ENCODE assay signal across 8 cellular contexts in the genomic region with DNA sequence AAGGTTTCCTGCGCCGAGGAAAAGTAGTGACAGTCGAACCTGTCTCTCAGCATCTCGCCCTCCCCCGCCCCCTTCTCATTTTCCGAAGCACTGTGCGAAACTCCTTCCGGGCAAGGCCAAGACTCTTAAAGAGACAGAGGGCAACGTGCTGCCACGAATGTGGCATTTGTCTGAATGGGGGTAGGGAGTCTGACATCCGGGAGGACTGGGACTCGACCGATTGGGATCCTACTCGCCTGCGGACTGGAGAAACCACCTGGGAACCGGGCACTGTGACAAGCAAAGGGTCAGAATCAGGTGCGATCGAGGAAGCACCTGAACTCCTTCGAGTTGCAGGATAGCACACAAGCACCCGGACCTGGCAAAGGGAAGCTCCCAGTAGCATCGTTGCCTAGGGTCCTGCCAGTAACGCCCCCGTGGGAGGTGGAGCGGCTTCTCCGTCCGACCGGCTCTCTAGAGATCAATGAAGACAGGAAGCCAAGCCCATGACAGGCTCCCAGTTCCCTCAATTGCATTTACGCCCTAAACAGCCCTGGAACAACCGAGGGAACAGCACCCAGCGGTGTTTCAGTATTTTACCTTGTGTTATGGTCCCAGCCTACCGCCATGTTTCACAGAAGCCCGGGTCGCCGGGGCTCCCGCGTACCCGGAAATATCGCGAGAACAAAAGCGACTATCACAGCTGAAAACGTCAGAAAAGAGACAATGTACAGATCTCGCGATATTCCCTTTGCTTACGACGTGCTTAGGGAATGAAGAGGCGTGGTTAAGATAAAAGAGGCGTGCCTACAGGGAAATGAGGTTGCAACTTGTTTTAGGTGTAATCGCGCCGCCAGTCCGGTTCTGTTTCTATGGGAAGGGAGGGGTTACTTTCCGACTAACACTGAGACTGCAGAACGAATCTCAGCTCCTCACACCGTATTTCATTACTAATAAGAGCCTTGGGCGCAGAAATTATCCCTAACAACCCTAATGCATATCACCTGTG. TPM values are rescaled to one million over a fixed set of nuclear protein-coding genes. Genes with fewer than 3 reads are reported as not detected.
DNase-seq lines count a peak whose midpoint lies in the region; ATAC-seq, FAIRE-seq and TF ChIP-seq lines count a peak whose summit lies in the region.

A gene with protein sequence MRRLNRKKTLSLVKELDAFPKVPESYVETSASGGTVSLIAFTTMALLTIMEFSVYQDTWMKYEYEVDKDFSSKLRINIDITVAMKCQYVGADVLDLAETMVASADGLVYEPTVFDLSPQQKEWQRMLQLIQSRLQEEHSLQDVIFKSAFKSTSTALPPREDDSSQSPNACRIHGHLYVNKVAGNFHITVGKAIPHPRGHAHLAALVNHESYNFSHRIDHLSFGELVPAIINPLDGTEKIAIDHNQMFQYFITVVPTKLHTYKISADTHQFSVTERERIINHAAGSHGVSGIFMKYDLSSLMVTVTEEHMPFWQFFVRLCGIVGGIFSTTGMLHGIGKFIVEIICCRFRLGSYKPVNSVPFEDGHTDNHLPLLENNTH (minus strand): TSS at position 637 of the 988 bp plus-strand sequence. CDS start 9,539 bp downstream, outside the sequence.

- WGBS in HUES64 = under 1% methylated on average over 55 of the region's 55 CpGs
- WGBS in mesodermal cell (ENCODE audit: insufficient coverage in 2 of 2), 2 experiments = 1% methylated on average over 48 to 51 of the region's 55 CpGs

- H3K4me1 ChIP-seq in HUES64 (ENCODE audit: insufficient read depth, low read length) (peaks cover 11% of the 10 kb centered on the region; the same call in 1 of the 2 replicates), OCI-LY1 (ENCODE audit: insufficient read depth, low read length, severe bottlenecking) (peaks cover 25% of the 10 kb centered on the region), mesodermal cell (ENCODE audit: control insufficient read depth, insufficient read depth, low read length, poor library complexity, severe bottlenecking) (peaks cover 3% of the 10 kb centered on the region)

- BruUV-seq in Calu3 (replicated peaks; lab: Mats Ljungman, UMichigan) = TSS peak; percentile 53

- no peaks in the 10 kb centered on the region for H4K20me1 ChIP-seq in OCI-LY1 (ENCODE audit: insufficient read depth, low read length)

- peak within 1 kb of the TSS; percentile 89 for H3K27ac ChIP-seq in HUES64 (ENCODE audit: low read depth, low read length)
- peak within 1 kb of the TSS; percentile 91 for H3K27ac ChIP-seq in OCI-LY1 (ENCODE audit: low read depth, low read length, poor library complexity, severe bottlenecking)
- peak within 1 kb of the TSS; percentile 96 for H3K27ac ChIP-seq in mesodermal cell (ENCODE audit: low read depth, low read length, severe bottlenecking)

- no peaks in the 10 kb centered on the region for H3K9me3 Mint-ChIP-seq in Calu3 (ENCODE audit: low read depth, unreplicated experiment)

- H3K4me3 Mint-ChIP-seq in Calu3 (ENCODE audit: low read depth, unreplicated experiment) = peak within 1 kb of the TSS; percentile 84

- ATAC-seq in GM21447 (IDR thresholded peaks at IDR 0.05; ENCODE audit: unreplicated experiment) = peak; percentile 96

- TF ChIP-seq CTCF in Calu3 (IDR thresholded peaks at IDR 0.05; ENCODE audit: unreplicated experiment) (no peak), OCI-LY1 (IDR thresholded peaks at IDR 0.05; ENCODE audit: low read length) (no peak)

- H3K9ac ChIP-seq in HUES64 (ENCODE audit: low read depth, low read length) (peak within 1 kb of the TSS; percentile 98), OCI-LY1 (ENCODE audit: low read length) (peak within 1 kb of the TSS; percentile 99)

- DNase-seq in Calu3 = peak; percentile 90
- DNase-seq in activated CD8-positive, alpha-beta memory T cell treated with anti-CD3 and anti-CD28 coated beads, Interleukin-2, amount 50 U/mL, for 4 hours = peak; percentile 87
- peak; percentile 74 to 89 for DNase-seq in stimulated activated CD8-positive, alpha-beta memory T cell treated with anti-CD3 and anti-CD28 coated beads, Interleukin-15, amount 100 ng/mL, for 4 hours (ENCODE audit: low read depth in 2 of 2)

- H3K36me3 ChIP-seq in HUES64 (ENCODE audit: insufficient read depth, low read length) (peaks cover 7% of the 10 kb centered on the region; the same call in 1 of the 2 replicates), OCI-LY1 (ENCODE audit: insufficient read depth, low read length) (peaks cover 26% of the 10 kb centered on the region), mesodermal cell (ENCODE audit: control insufficient read depth, insufficient read depth, low read length) (peaks cover 13% of the 10 kb centered on the region)

- H3K9me2 ChIP-seq in OCI-LY1 (ENCODE audit: low read depth, low read length) = no peaks in the 10 kb centered on the region

- H3K36me3 Mint-ChIP-seq in Calu3 (ENCODE audit: insufficient read depth, unreplicated experiment) = peaks cover 24% of the 10 kb centered on the region

- intact Hi-C loops in Calu3 (cut with micrococcal nuclease; ENCODE audit: unreplicated experiment) = loop anchor here (2.0 kb wide), 1 partner anchor 136 kb away; no protein-coding TSS in a partner anchor

- peak within 1 kb of the TSS; percentile 96 for H2AFZ ChIP-seq in OCI-LY1 (ENCODE audit: low read length)

- H3K9me3 ChIP-seq in HUES64 (ENCODE audit: insufficient read depth, low read depth, low read length) (no peaks in the 10 kb centered on the region), OCI-LY1 (ENCODE audit: low read length) (peaks cover 7% of the 10 kb centered on the region; the same call in 1 of the 2 replicates), mesodermal cell (ENCODE audit: control insufficient read depth, low read length) (no peaks in the 10 kb centered on the region)

- CTCF ChIA-PET in Calu3 (lab: Charles Lee) = interaction anchor here (0.6 to 1.8 kb wide), 2 partner anchors 20 to 136 kb away, joined by 4 to 6 read pairs; no protein-coding TSS in a partner anchor

- H3K27me3 ChIP-seq in HUES64 (ENCODE audit: insufficient read depth, low read length) (no peaks in the 10 kb centered on the region), OCI-LY1 (ENCODE audit: insufficient read depth, low read length) (no peaks in the 10 kb centered on the region)

- H3K4me3 ChIP-seq in HUES64 (ENCODE audit: low read length) (peak within 1 kb of the TSS; percentile 93), OCI-LY1 (ENCODE audit: low read depth, low read length, poor library complexity, severe bottlenecking) (peak within 1 kb of the TSS; percentile 99), mesodermal cell (ENCODE audit: extremely low read depth, insufficient read depth, low read length, poor library complexity, severe bottlenecking) (peak within 1 kb of the TSS; percentile 97)

- H3K79me2 ChIP-seq in OCI-LY1 (ENCODE audit: insufficient read depth, low read length) = peaks cover 50% of the 10 kb centered on the region

- H3F3A ChIP-seq in OCI-LY1 (ENCODE audit: insufficient read depth, low read length) = no peaks in the 10 kb centered on the region

- peaks cover 10% of the 10 kb centered on the region for H3K4me1 Mint-ChIP-seq in Calu3 (ENCODE audit: low read depth, unreplicated experiment)

- no peaks in the 10 kb centered on the region for H3K27me3 Mint-ChIP-seq in Calu3 (ENCODE audit: unreplicated experiment)

- peak within 1 kb of the TSS; percentile 93 for H3K27ac Mint-ChIP-seq in Calu3 (ENCODE audit: unreplicated experiment)

- peak; percentile 99 for FAIRE-seq in endometrium (lab: Jason Lieb, UNC)

- H3K4me2 ChIP-seq in OCI-LY1 (ENCODE audit: low read length) = peak within 1 kb of the TSS; percentile 83

RNA-seq across cellular contexts. Expression of the gene that starts here (rescaled TPM):
- 112 and 120 TPM in 2 replicates for total RNA-seq in Calu3 (2022)
- polyA plus RNA-seq in HUES64 (2013, experiment 1 of 2) = 40.5 TPM
- polyA plus RNA-seq in HUES64 (2013, experiment 2 of 2) = 46.0 TPM
- 71.8 TPM for polyA plus RNA-seq in mesodermal cell (2013, experiment 1 of 2)
- 77.6 TPM for polyA plus RNA-seq in mesodermal cell (2013, experiment 2 of 2)

Comparison
In these comparisons a context has a peak if more than half of its experiments do, and no peak if none do; other contexts are left out.
1. Peak in every context shown above with its lines: DNase-seq, ATAC-seq, H3K4me3 ChIP-seq and H3K27ac ChIP-seq.